In the genomic region with DNA sequence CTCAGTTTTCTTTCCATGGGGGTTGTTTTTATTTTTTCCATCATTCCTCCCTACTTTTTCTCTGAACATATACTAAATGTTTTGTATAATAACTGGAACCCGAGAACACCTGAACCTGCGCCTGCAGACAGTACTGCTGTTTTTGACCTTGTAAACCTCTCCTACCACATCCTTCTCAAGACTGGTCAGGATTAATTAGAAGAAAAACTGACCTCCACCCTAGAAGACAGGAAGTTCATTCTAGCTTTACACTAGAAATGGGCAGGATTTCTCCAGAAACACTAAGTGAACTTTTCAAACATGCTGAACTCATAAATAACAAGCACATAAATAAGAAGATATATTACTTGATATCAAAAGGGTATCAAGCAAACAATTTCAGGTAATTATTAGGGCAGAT, we compare ENCODE assay signal across 1 cellular context.
TF ChIP-seq lines count a peak whose summit lies in the region.

No MANE protein-coding gene starts in this region.

TF ChIP-seq in GM23338, 12 proteins besides CTCF, POLR2A, EP300 and RAD21 (continued from another document):
- TF ChIP-seq, protein P1, sequence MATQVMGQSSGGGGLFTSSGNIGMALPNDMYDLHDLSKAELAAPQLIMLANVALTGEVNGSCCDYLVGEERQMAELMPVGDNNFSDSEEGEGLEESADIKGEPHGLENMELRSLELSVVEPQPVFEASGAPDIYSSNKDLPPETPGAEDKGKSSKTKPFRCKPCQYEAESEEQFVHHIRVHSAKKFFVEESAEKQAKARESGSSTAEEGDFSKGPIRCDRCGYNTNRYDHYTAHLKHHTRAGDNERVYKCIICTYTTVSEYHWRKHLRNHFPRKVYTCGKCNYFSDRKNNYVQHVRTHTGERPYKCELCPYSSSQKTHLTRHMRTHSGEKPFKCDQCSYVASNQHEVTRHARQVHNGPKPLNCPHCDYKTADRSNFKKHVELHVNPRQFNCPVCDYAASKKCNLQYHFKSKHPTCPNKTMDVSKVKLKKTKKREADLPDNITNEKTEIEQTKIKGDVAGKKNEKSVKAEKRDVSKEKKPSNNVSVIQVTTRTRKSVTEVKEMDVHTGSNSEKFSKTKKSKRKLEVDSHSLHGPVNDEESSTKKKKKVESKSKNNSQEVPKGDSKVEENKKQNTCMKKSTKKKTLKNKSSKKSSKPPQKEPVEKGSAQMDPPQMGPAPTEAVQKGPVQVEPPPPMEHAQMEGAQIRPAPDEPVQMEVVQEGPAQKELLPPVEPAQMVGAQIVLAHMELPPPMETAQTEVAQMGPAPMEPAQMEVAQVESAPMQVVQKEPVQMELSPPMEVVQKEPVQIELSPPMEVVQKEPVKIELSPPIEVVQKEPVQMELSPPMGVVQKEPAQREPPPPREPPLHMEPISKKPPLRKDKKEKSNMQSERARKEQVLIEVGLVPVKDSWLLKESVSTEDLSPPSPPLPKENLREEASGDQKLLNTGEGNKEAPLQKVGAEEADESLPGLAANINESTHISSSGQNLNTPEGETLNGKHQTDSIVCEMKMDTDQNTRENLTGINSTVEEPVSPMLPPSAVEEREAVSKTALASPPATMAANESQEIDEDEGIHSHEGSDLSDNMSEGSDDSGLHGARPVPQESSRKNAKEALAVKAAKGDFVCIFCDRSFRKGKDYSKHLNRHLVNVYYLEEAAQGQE (IDR thresholded peaks at IDR 0.05; ENCODE audit: unreplicated experiment), result no peak
- TF ChIP-seq STAT1 (IDR thresholded peaks at IDR 0.05; ENCODE audit: unreplicated experiment), result no peak
- no peak for TF ChIP-seq EZH2 (IDR thresholded peaks at IDR 0.05; ENCODE audit: low read depth, unreplicated experiment)
- TF ChIP-seq, protein P2, sequence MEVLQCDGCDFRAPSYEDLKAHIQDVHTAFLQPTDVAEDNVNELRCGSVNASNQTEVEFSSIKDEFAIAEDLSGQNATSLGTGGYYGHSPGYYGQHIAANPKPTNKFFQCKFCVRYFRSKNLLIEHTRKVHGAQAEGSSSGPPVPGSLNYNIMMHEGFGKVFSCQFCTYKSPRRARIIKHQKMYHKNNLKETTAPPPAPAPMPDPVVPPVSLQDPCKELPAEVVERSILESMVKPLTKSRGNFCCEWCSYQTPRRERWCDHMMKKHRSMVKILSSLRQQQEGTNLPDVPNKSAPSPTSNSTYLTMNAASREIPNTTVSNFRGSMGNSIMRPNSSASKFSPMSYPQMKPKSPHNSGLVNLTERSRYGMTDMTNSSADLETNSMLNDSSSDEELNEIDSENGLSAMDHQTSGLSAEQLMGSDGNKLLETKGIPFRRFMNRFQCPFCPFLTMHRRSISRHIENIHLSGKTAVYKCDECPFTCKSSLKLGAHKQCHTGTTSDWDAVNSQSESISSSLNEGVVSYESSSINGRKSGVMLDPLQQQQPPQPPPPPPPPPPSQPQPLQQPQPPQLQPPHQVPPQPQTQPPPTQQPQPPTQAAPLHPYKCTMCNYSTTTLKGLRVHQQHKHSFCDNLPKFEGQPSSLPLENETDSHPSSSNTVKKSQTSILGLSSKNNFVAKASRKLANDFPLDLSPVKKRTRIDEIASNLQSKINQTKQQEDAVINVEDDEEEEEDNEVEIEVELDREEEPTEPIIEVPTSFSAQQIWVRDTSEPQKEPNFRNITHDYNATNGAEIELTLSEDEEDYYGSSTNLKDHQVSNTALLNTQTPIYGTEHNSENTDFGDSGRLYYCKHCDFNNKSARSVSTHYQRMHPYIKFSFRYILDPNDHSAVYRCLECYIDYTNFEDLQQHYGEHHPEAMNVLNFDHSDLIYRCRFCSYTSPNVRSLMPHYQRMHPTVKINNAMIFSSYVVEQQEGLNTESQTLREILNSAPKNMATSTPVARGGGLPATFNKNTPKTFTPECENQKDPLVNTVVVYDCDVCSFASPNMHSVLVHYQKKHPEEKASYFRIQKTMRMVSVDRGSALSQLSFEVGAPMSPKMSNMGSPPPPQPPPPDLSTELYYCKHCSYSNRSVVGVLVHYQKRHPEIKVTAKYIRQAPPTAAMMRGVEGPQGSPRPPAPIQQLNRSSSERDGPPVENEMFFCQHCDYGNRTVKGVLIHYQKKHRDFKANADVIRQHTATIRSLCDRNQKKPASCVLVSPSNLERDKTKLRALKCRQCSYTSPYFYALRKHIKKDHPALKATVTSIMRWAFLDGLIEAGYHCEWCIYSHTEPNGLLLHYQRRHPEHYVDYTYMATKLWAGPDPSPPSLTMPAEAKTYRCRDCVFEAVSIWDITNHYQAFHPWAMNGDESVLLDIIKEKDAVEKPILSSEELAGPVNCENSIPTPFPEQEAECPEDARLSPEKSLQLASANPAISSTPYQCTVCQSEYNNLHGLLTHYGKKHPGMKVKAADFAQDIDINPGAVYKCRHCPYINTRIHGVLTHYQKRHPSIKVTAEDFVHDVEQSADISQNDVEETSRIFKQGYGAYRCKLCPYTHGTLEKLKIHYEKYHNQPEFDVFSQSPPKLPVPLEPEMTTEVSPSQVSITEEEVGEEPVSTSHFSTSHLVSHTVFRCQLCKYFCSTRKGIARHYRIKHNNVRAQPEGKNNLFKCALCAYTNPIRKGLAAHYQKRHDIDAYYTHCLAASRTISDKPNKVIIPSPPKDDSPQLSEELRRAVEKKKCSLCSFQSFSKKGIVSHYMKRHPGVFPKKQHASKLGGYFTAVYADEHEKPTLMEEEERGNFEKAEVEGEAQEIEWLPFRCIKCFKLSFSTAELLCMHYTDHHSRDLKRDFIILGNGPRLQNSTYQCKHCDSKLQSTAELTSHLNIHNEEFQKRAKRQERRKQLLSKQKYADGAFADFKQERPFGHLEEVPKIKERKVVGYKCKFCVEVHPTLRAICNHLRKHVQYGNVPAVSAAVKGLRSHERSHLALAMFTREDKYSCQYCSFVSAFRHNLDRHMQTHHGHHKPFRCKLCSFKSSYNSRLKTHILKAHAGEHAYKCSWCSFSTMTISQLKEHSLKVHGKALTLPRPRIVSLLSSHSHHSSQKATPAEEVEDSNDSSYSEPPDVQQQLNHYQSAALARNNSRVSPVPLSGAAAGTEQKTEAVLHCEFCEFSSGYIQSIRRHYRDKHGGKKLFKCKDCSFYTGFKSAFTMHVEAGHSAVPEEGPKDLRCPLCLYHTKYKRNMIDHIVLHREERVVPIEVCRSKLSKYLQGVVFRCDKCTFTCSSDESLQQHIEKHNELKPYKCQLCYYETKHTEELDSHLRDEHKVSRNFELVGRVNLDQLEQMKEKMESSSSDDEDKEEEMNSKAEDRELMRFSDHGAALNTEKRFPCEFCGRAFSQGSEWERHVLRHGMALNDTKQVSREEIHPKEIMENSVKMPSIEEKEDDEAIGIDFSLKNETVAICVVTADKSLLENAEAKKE (CRISPR knock-in tag; IDR thresholded peaks at IDR 0.05), result no peak
